In the genomic region with DNA sequence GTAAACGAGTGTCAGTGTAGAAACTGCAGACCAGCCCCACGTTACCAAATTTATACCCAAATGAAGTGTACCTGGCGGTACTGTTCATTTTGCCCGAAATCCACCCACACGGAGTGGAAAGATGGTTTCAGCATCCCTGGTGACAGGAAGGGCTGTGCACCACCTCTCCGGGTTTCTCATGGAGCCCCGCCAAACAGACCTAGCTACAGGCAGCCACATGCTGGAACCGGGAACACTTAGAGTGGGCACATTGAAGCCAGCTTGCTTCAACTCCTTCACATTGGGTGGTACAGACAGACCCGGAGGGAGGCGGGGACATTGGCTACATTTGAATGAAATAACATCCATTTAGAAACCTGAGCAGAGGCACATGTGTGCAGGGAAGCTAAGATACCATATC, we compare ENCODE assay signal across 21 cellular contexts.
DNase-seq lines count a peak whose midpoint lies in the region; ATAC-seq and TF ChIP-seq lines count a peak whose summit lies in the region.
"Had no signal": no experiment of that assay in that cellular context is flagged by ENCODE, and none has a peak within 500 bp of the region (broad histone marks: within the 10 kb centered on the region; RNA-seq: fewer than 3 reads in every experiment).

No MANE protein-coding gene starts in this region.

- TF ChIP-seq CTCF in OCI-LY1 (IDR thresholded peaks at IDR 0.05; ENCODE audit: low read length) (no peak), RWPE1 (conservative IDR thresholded peaks at IDR 0.05; ENCODE audit: low read depth) (no peak)

- POLR2A ChIA-PET in RWPE1 (lab: Yijun Ruan, JAX; ENCODE audit: low non-redundant PET) = no interaction called here

- H3K27me3 ChIP-seq in OCI-LY1 (ENCODE audit: insufficient read depth, low read length) = no peaks in the 10 kb centered on the region
- H3K27me3 ChIP-seq: adrenal gland, cardiac muscle cell, sigmoid colon, tibial artery had no signal

- no peaks in the 10 kb centered on the region for H3K9me3 ChIP-seq in OCI-LY1 (ENCODE audit: low read length)
- H3K9me3 ChIP-seq: adrenal gland, sigmoid colon, tibial artery had no signal

- H3K27ac Mint-ChIP-seq in stimulated activated naive B cell treated with anti-CD40 and anti-IgM and Interleukin-4, amounts not matched to agents 10 μg/mL and 1 μg/mL and 100 μg/mL, for 72 hours = peak overlapping the region; percentile 47
- H3K27ac Mint-ChIP-seq: endodermal cell had no signal

- H3K4me3 ChIP-seq in OCI-LY1 (ENCODE audit: low read depth, low read length, poor library complexity, severe bottlenecking) = peak overlapping the region; percentile 23
- H3K4me3 ChIP-seq: adrenal gland, cardiac muscle cell, sigmoid colon, tibial artery had no signal

- CTCF ChIA-PET in RWPE1 (lab: Yijun Ruan, JAX) = interaction anchor here (0.7 kb wide), 1 partner anchor 75 kb away, joined by 3 read pairs; no protein-coding TSS in a partner anchor

- H3K4me1 Mint-ChIP-seq in stimulated activated naive B cell treated with anti-CD40 and anti-IgM and Interleukin-4, amounts not matched to agents 10 μg/mL and 1 μg/mL and 100 μg/mL, for 72 hours = peaks cover 50 to 82% of the 10 kb centered on the region in 2 donors

- H3K36me3 Mint-ChIP-seq in stimulated activated naive B cell treated with anti-CD40 and anti-IgM and Interleukin-4, amounts not matched to agents 10 μg/mL and 1 μg/mL and 100 μg/mL, for 72 hours = peaks cover 11 to 18% of the 10 kb centered on the region in 2 donors

- ATAC-seq in stimulated activated naive B cell treated with anti-CD40 and anti-IgM and Interleukin-4, amounts not matched to agents 10 μg/mL and 1 μg/mL and 100 μg/mL, for 72 hours (replicated peaks) = no peak

- peak overlapping the region; percentile 56; the same call in 1 of the 2 replicates for H3K9ac ChIP-seq in OCI-LY1 (ENCODE audit: low read length)

- no peaks in the 10 kb centered on the region for H3K9me2 ChIP-seq in OCI-LY1 (ENCODE audit: low read depth, low read length)

- H3K27ac ChIP-seq in OCI-LY1 (ENCODE audit: low read depth, low read length, poor library complexity, severe bottlenecking) (peak overlapping the region; percentile 91), RWPE1 (no peak overlapping the region)
- H3K27ac ChIP-seq: adrenal gland, cardiac muscle cell, tibial artery had no signal

- peaks cover 5% of the 10 kb centered on the region; the same call in 1 of the 2 replicates for H3F3A ChIP-seq in OCI-LY1 (ENCODE audit: insufficient read depth, low read length)

- no peak overlapping the region for H2AFZ ChIP-seq in OCI-LY1 (ENCODE audit: low read length)

- H3K4me3 Mint-ChIP-seq in stimulated activated naive B cell treated with anti-CD40 and anti-IgM and Interleukin-4, amounts not matched to agents 10 μg/mL and 1 μg/mL and 100 μg/mL, for 72 hours = no peak overlapping the region
- H3K4me3 Mint-ChIP-seq: endodermal cell had no signal

- peaks cover 95% of the 10 kb centered on the region for H3K4me1 ChIP-seq in OCI-LY1 (ENCODE audit: insufficient read depth, low read length, severe bottlenecking)

- DNase-seq in stimulated activated naive CD4-positive, alpha-beta T cell treated with Interleukin-2 at 50 U/mL for 16 hours (lab: John Stamatoyannopoulos, UW) = peak; percentile 20
- no peak for DNase-seq in stimulated activated naive CD4-positive, alpha-beta T cell (lab: John Stamatoyannopoulos, UW)
- DNase-seq in cerebellum (ENCODE audit: low spot score) = peak; percentile 46
- no peak for DNase-seq in stimulated activated naive B cell treated with anti-CD40 and anti-IgM and Interleukin-4, amounts not matched to agents 10 μg/mL and 1 μg/mL and 100 μg/mL, for 72 hours
- DNase-seq in medulla oblongata (ENCODE audit: extremely low spot score) = no peak
- DNase-seq in RWPE1 (ENCODE audit: low spot score) = no peak
- DNase-seq in central memory CD4-positive, alpha-beta T cell = no peak
- DNase-seq: adrenal gland; AML-193; DMS53; endodermal cell; midbrain; MM.1S; NCI-H187 treated with DMSO at 0.1 percent for 48 hours; NCI-H524 treated with DMSO at 0.1 percent for 48 hours; OCI-M1; sigmoid colon; stimulated activated CD4-positive, alpha-beta T cell treated with anti-CD3 and anti-CD28 coated beads, Interleukin-2, amount 100 ng/mL, for 48 hours; tibial artery had no signal

- peaks cover 45% of the 10 kb centered on the region for H3K79me2 ChIP-seq in OCI-LY1 (ENCODE audit: insufficient read depth, low read length)

- H4K20me1 ChIP-seq in OCI-LY1 (ENCODE audit: insufficient read depth, low read length) = no peaks in the 10 kb centered on the region

- H3K9me3 Mint-ChIP-seq in stimulated activated naive B cell treated with anti-CD40 and anti-IgM and Interleukin-4, amounts not matched to agents 10 μg/mL and 1 μg/mL and 100 μg/mL, for 72 hours = no peaks in the 10 kb centered on the region
- H3K9me3 Mint-ChIP-seq: endodermal cell had no signal

- no peaks in the 10 kb centered on the region; the same call in 1 of the 2 replicates for H3K36me3 ChIP-seq in OCI-LY1 (ENCODE audit: insufficient read depth, low read length)
- H3K36me3 ChIP-seq: adrenal gland, cardiac muscle cell, sigmoid colon had no signal

- H3K27me3 Mint-ChIP-seq in stimulated activated naive B cell treated with anti-CD40 and anti-IgM and Interleukin-4, amounts not matched to agents 10 μg/mL and 1 μg/mL and 100 μg/mL, for 72 hours = no peaks in the 10 kb centered on the region

- H3K4me2 ChIP-seq in OCI-LY1 (ENCODE audit: low read length) = peak overlapping the region; percentile 70

Comparison
In these comparisons a context has a peak if more than half of its experiments do, and no peak if none do; other contexts are left out.
1. DNase-seq: peak in stimulated activated naive CD4-positive, alpha-beta T cell treated with Interleukin-2 at 50 U/mL for 16 hours (single experiment) and cerebellum (single experiment); none in stimulated activated naive CD4-positive, alpha-beta T cell (0 of 6), stimulated activated naive B cell treated with anti-CD40 and anti-IgM and Interleukin-4, amounts not matched to agents 10 μg/mL and 1 μg/mL and 100 μg/mL, for 72 hours (single experiment), medulla oblongata (single experiment), RWPE1 (single experiment) and central memory CD4-positive, alpha-beta T cell (single experiment).